8 cellular contexts compared by ENCODE assay signal in the genomic region with DNA sequence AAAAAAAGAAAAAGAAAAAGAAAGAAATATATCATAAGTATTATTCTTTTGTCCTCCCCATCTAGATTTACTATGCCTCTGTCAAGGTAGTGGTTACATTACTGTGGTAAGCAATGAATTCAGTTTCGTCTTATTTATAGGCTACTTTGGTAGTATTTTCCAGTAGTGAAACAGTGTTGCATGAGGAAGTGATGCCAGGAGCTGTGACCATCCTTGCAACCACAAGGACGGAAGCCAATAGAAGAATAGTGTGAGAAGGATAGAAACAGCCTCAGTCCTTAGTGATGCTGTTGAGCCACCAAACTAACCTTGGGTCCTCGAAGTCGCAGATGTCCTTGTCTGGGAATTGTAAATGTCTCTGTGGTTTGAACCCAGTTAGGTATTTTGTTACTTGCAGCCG.
A peak's percentile ranks its signal among the peaks of the same experiment; 100 is the strongest.
DNase-seq lines count a peak whose midpoint lies in the region; ATAC-seq lines count a peak whose summit lies in the region.
"Had no signal": no experiment of that assay in that cellular context is flagged by ENCODE, and none has a peak within 500 bp of the region (broad histone marks: within the 10 kb centered on the region; RNA-seq: fewer than 3 reads in every experiment).

No MANE protein-coding gene starts in this region.

- in situ Hi-C loops in G401 (cut with HindIII; ENCODE audit: low sequenced_read_pairs), result no loop called here

- DNase-seq in MV-4-11 (lab: John Stamatoyannopoulos, UW), result peak; percentile 98
- no peak for DNase-seq in natural killer cell treated with Interleukin-12 subunit alpha and Interleukin-12 subunit beta and Interleukin-15 and Interleukin-18, amount 100 ng/mL, for 72 hours (ENCODE audit: low spot score)
- no peak for DNase-seq in NCI-H524 (lab: John Stamatoyannopoulos, UW)
- DNase-seq in 8988T, result no peak
- no peak for DNase-seq in G401 (ENCODE audit: low spot score)
- DNase-seq: dorsolateral prefrontal cortex had no signal

- H3K27ac Mint-ChIP-seq in natural killer cell treated with Interleukin-12 subunit alpha and Interleukin-12 subunit beta and Interleukin-15 and Interleukin-18, amount 100 ng/mL, for 72 hours, result peak overlapping the region; percentile 83 to 92

- H3K36me3 Mint-ChIP-seq in natural killer cell treated with Interleukin-12 subunit alpha and Interleukin-12 subunit beta and Interleukin-15 and Interleukin-18, amount 100 ng/mL, for 72 hours, result peaks cover 10% of the 10 kb centered on the region

- ATAC-seq in GM19035 (IDR thresholded peaks at IDR 0.05; ENCODE audit: unreplicated experiment) (peak; percentile 53), HG02840 (IDR thresholded peaks at IDR 0.05; ENCODE audit: low FRiP score, unreplicated experiment) (peak; percentile 48)
- ATAC-seq in natural killer cell treated with Interleukin-12 subunit alpha and Interleukin-12 subunit beta and Interleukin-15 and Interleukin-18, amount 100 ng/mL, for 72 hours, result peak; percentile 52 to 66

- no peaks in the 10 kb centered on the region for H3K9me3 Mint-ChIP-seq in natural killer cell treated with Interleukin-12 subunit alpha and Interleukin-12 subunit beta and Interleukin-15 and Interleukin-18, amount 100 ng/mL, for 72 hours

- peaks cover 59 to 76% of the 10 kb centered on the region in 2 donors for H3K4me1 Mint-ChIP-seq in natural killer cell treated with Interleukin-12 subunit alpha and Interleukin-12 subunit beta and Interleukin-15 and Interleukin-18, amount 100 ng/mL, for 72 hours (ENCODE audit: low read depth in 2 of 2)

- H3K4me3 Mint-ChIP-seq in natural killer cell treated with Interleukin-12 subunit alpha and Interleukin-12 subunit beta and Interleukin-15 and Interleukin-18, amount 100 ng/mL, for 72 hours, result peak overlapping the region; percentile 84

- H3K27me3 Mint-ChIP-seq in natural killer cell treated with Interleukin-12 subunit alpha and Interleukin-12 subunit beta and Interleukin-15 and Interleukin-18, amount 100 ng/mL, for 72 hours, result no peaks in the 10 kb centered on the region
